In the genomic region with DNA sequence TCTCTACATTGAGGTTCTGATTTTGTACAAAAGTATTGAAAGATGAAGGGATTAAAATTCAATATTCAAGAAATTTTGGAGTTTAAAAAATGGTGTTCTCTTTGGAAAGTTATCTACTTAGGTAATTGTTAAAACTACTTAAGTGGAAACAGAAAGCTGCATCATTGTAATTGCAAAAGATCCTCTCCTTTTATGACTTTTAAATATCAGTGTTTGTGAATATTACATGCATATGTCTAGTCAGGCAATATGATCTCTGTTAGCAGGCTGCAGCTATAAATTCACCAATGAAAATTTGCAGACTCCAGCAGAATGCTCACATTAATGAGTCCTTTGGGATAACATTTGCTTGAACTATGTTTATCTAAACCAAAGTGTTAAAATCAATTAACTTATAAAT, we compare ENCODE assay signal across 18 cellular contexts.
"Had no signal": no experiment of that assay in that cellular context is flagged by ENCODE, and none has a peak within 500 bp of the region (broad histone marks: within the 10 kb centered on the region; RNA-seq: fewer than 3 reads in every experiment).

No MANE protein-coding gene starts in this region.

- ATAC-seq: effector memory CD8-positive, alpha-beta T cell; gastrocnemius medialis; heart right ventricle; left lung; lower lobe of right lung; natural killer cell; pancreas; right cardiac atrium had no signal

- H3K36me3 ChIP-seq: esophagus squamous epithelium, gastrocnemius medialis, heart right ventricle, left lung, lower lobe of right lung, neural progenitor cell, pancreas, stomach, thoracic aorta, transverse colon had no signal

- H3K9me3 ChIP-seq: esophagus squamous epithelium, gastrocnemius medialis, left lung, lower lobe of right lung, pancreas, stomach, thoracic aorta, transverse colon had no signal

- DNase-seq: effector memory CD8-positive, alpha-beta T cell; esophagus squamous epithelium; gastrocnemius medialis; heart right ventricle; left lung; lower lobe of right lung; natural killer cell; nucleus accumbens; pancreas; right cardiac atrium; small intestine; stimulated activated CD4-positive, alpha-beta T cell treated with anti-CD3 and anti-CD28 coated beads, Interleukin-12 subunit alpha, Interleukin-12 subunit beta, amount 100 ng/mL, for 4 hours; stimulated activated naive CD4-positive, alpha-beta T cell; stomach; substantia nigra; transverse colon had no signal

- H3K27ac ChIP-seq: esophagus squamous epithelium, gastrocnemius medialis, heart right ventricle, left lung, lower lobe of right lung, neural progenitor cell, pancreas, stomach, thoracic aorta, transverse colon had no signal

- H3K9ac ChIP-seq: neural progenitor cell had no signal

- H3K4me3 ChIP-seq: esophagus squamous epithelium, gastrocnemius medialis, heart right ventricle, left lung, lower lobe of right lung, neural progenitor cell, pancreas, stomach, thoracic aorta, transverse colon had no signal
